Comparison of ENCODE assay signal across 21 cellular contexts in the genomic region with DNA sequence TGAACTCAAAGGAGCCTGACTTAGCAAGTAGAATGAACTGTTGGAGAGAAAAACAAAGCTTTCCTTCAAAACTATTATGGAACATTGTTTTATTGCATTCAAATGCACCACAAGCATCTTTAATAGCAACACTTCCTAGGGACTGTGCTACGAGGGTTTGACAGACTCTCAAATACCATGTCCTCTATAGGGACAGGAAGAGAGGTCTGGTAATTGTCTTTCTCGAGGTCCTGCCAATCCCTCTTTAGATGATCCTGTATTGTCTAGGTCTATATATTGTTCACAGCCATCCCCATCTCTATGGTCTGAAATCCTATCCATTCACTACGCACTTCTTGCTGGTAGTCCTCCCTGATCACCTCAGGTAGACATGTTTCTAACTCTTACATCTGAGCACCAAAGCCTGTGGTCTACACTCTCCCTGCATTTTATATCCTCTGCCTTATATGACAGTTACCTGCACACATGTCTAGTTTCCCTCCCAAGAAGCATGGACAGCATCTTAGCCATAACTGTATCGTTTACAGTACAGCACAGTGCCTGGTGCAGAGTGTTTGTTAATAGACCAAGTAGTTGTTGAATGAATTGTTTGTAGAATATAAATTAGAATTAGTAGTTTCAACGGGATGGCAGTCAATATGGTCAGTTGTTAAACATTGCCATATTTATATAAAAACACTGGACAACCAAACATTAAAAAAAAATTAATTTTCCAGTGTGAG. TPM values are rescaled to one million over a fixed set of nuclear protein-coding genes. Genes with fewer than 3 reads are reported as not detected.
A peak's percentile ranks its signal among the peaks of the same experiment; 100 is the strongest.
DNase-seq lines count a peak whose midpoint lies in the region; ATAC-seq, FAIRE-seq and TF ChIP-seq lines count a peak whose summit lies in the region.
"Had no signal": no experiment of that assay in that cellular context is flagged by ENCODE, and none has a peak within 500 bp of the region (broad histone marks: within the 10 kb centered on the region; RNA-seq: fewer than 3 reads in every experiment).

No MANE protein-coding gene starts in this region.

- H3K36me3 Mint-ChIP-seq in osteocyte (ENCODE audit: unreplicated experiment) (no peaks in the 10 kb centered on the region), Calu3 (ENCODE audit: insufficient read depth, unreplicated experiment) (peaks cover 5% of the 10 kb centered on the region)
- H3K36me3 Mint-ChIP-seq in CD8-positive, alpha-beta memory T cell, result no peaks in the 10 kb centered on the region
- H3K36me3 Mint-ChIP-seq: activated naive CD4-positive, alpha-beta T cell treated with anti-CD3 and anti-CD28 coated beads, Interleukin-2, amount 50 U/mL, for 72 hours had no signal

- H2AFZ ChIP-seq in fibroblast of lung (ENCODE audit: low read length), result no peak overlapping the region
- H2AFZ ChIP-seq: PC-9 had no signal

- H3K4me3 ChIP-seq in A549 (no peak overlapping the region), RWPE2 (ENCODE audit: severe bottlenecking) (no peak overlapping the region), fibroblast of lung (replicated peaks in 1 of 4; ENCODE audit: control extremely low read depth in 1 of 4, insufficient read depth in 1 of 4, low read depth in 3 of 4, low read length in 4 of 4) (no peak overlapping the region)
- H3K4me3 ChIP-seq in CD8-positive, alpha-beta memory T cell (ENCODE audit: low read length), result no peak overlapping the region
- H3K4me3 ChIP-seq: esophagus squamous epithelium, PC-9, prostate gland, transverse colon had no signal

- peak overlapping the region; percentile 50 for H3K4me2 ChIP-seq in A549
- peak overlapping the region; percentile 55 for H3K4me2 ChIP-seq in fibroblast of lung (ENCODE audit: extremely low read depth, insufficient read depth, low read length)
- H3K4me2 ChIP-seq: PC-9 had no signal

- peaks cover 68% of the 10 kb centered on the region for H3K4me1 Mint-ChIP-seq in osteocyte (ENCODE audit: unreplicated experiment)
- no peaks in the 10 kb centered on the region for H3K4me1 Mint-ChIP-seq in CD8-positive, alpha-beta memory T cell
- H3K4me1 Mint-ChIP-seq in Calu3 (ENCODE audit: low read depth, unreplicated experiment), result peaks cover 35% of the 10 kb centered on the region
- H3K4me1 Mint-ChIP-seq: activated CD4-positive, alpha-beta T cell treated with anti-CD3 and anti-CD28 coated beads for 36 hours; neural crest cell had no signal

- TF ChIP-seq CTCF in A549 (IDR thresholded peaks at IDR 0.05), result no peak
- no peak for TF ChIP-seq CTCF in RWPE2 (IDR thresholded peaks at IDR 0.05; ENCODE audit: poor library complexity, severe bottlenecking)
- no peak for TF ChIP-seq CTCF in fibroblast of lung (conservative IDR thresholded peaks at IDR 0.05 in 1 of 2, IDR thresholded peaks at IDR 0.05 in 1 of 2; ENCODE audit: low read depth in 1 of 2, low read length in 2 of 2)
- TF ChIP-seq CTCF in osteocyte (IDR thresholded peaks at IDR 0.05), result no peak
- no peak for TF ChIP-seq CTCF in Calu3 (IDR thresholded peaks at IDR 0.05; ENCODE audit: unreplicated experiment)

- intact Hi-C loops in Calu3 (cut with micrococcal nuclease; ENCODE audit: unreplicated experiment), result no loop called here

- DNase-seq in A549 (ENCODE audit: low read depth in 1 of 2, low spot score in 1 of 2) (no peak), RWPE2 (ENCODE audit: low spot score) (no peak), fibroblast of lung (ENCODE audit: low read depth in 2 of 2) (no peak), osteocyte (ENCODE audit: extremely low spot score, unreplicated experiment) (no peak), retina (no peak), Calu3 (no peak)
- no peak for DNase-seq in CD8-positive, alpha-beta memory T cell
- DNase-seq: activated CD4-positive, alpha-beta T cell treated with anti-CD3 and anti-CD28 coated beads for 36 hours; esophagus squamous epithelium; NCI-H2081 treated with DMSO at 0.1 percent for 48 hours; NCI-H82; PC-9; stimulated activated CD4-positive, alpha-beta T cell treated with anti-CD3 and anti-CD28 coated beads, Interleukin-4, amount 100 ng/mL, for 24 hours; stimulated activated naive CD8-positive, alpha-beta T cell treated with anti-CD3 and anti-CD28 coated beads, Interleukin-15, Interleukin-2, amounts not matched to agents 100 U/mL and 50 U/mL, for 24 hours had no signal

- H3K9me3 ChIP-seq in A549, result no peaks in the 10 kb centered on the region
- no peaks in the 10 kb centered on the region for H3K9me3 ChIP-seq in RWPE2 (ENCODE audit: severe bottlenecking)
- H3K9me3 ChIP-seq in fibroblast of lung (ENCODE audit: control insufficient read depth, insufficient read depth, low read depth, low read length), result no peaks in the 10 kb centered on the region
- no peaks in the 10 kb centered on the region for H3K9me3 ChIP-seq in CD8-positive, alpha-beta memory T cell (ENCODE audit: low read length)
- H3K9me3 ChIP-seq: esophagus squamous epithelium, prostate gland, transverse colon had no signal

- H3K27ac ChIP-seq in A549 (peak overlapping the region in 1 of 2 experiments; percentile 65; a peak in 2 of 6 replicates), RWPE2 (ENCODE audit: poor library complexity, severe bottlenecking) (peak overlapping the region; percentile 75), fibroblast of lung (ENCODE audit: insufficient read depth, low read length) (peak overlapping the region; percentile 65)
- no peak overlapping the region for H3K27ac ChIP-seq in CD8-positive, alpha-beta memory T cell (ENCODE audit: low read depth, low read length)
- H3K27ac ChIP-seq: PC-9, prostate gland had no signal

- BruUV-seq in Calu3 (replicated peaks; lab: Mats Ljungman, UMichigan), result no TSS peak

- no peak overlapping the region for H3K9ac ChIP-seq in fibroblast of lung (ENCODE audit: insufficient read depth, low read length)

- peaks cover 46% of the 10 kb centered on the region for H3K4me1 ChIP-seq in A549
- H3K4me1 ChIP-seq in RWPE2 (ENCODE audit: insufficient read depth, poor library complexity, severe bottlenecking), result peaks cover 24% of the 10 kb centered on the region
- H3K4me1 ChIP-seq in fibroblast of lung (ENCODE audit: control insufficient read depth, extremely low read depth, insufficient read depth, low read length), result peaks cover 22% of the 10 kb centered on the region
- no peaks in the 10 kb centered on the region for H3K4me1 ChIP-seq in CD8-positive, alpha-beta memory T cell (ENCODE audit: insufficient read depth, low read length)
- H3K4me1 ChIP-seq: prostate gland had no signal

- no peaks in the 10 kb centered on the region for H3K9me3 Mint-ChIP-seq in osteocyte (ENCODE audit: unreplicated experiment)
- no peaks in the 10 kb centered on the region for H3K9me3 Mint-ChIP-seq in CD8-positive, alpha-beta memory T cell
- H3K9me3 Mint-ChIP-seq in Calu3 (ENCODE audit: low read depth, unreplicated experiment), result peaks cover 2% of the 10 kb centered on the region
- H3K9me3 Mint-ChIP-seq: activated naive CD4-positive, alpha-beta T cell treated with anti-CD3 and anti-CD28 coated beads, Interleukin-2, amount 50 U/mL, for 72 hours; neural crest cell; T-helper 1 cell treated with Interleukin-12 subunit alpha and Interleukin-12 subunit beta and Interleukin-4 antibody, amounts not matched to agents 30 μg/mL and 1 μg/mL, for 36 hours had no signal

- no peak for TF ChIP-seq POLR2A in A549 (IDR thresholded peaks at IDR 0.05; ENCODE audit: low read length)

- no peaks in the 10 kb centered on the region for H3K27me3 ChIP-seq in RWPE2 (ENCODE audit: insufficient read depth, poor library complexity, severe bottlenecking)
- no peaks in the 10 kb centered on the region for H3K27me3 ChIP-seq in fibroblast of lung (ENCODE audit: control insufficient read depth, insufficient read depth, low read length)
- H3K27me3 ChIP-seq in CD8-positive, alpha-beta memory T cell (ENCODE audit: insufficient read depth, low read length, poor library complexity, severe bottlenecking), result no peaks in the 10 kb centered on the region
- H3K27me3 ChIP-seq: esophagus squamous epithelium, transverse colon had no signal

- no peak for TF ChIP-seq RAD21 in A549 (conservative IDR thresholded peaks at IDR 0.05 in 1 of 2, IDR thresholded peaks at IDR 0.05 in 1 of 2)

- no peak for FAIRE-seq in A549 (lab: Jason Lieb, UNC)
- FAIRE-seq: A204.1 had no signal

- ATAC-seq in A549, result peak; percentile 52 to 56; a peak in 3 of 6 replicates
- peak; percentile 34 for ATAC-seq in RWPE2 (ENCODE audit: low read depth)
- no peak for ATAC-seq in GM18502 (IDR thresholded peaks at IDR 0.05; ENCODE audit: poor library complexity, unreplicated experiment)
- ATAC-seq: activated CD4-positive, alpha-beta T cell treated with anti-CD3 and anti-CD28 coated beads for 36 hours; activated naive CD4-positive, alpha-beta T cell treated with anti-CD3 and anti-CD28 coated beads, Interleukin-2, amount 50 U/mL, for 72 hours; stimulated activated naive CD8-positive, alpha-beta T cell treated with anti-CD3 and anti-CD28 coated beads, Interleukin-15, Interleukin-2, amounts not matched to agents 100 U/mL and 50 U/mL, for 24 hours had no signal

- no peak overlapping the region for H3K4me3 Mint-ChIP-seq in osteocyte (ENCODE audit: unreplicated experiment)
- H3K4me3 Mint-ChIP-seq in CD8-positive, alpha-beta memory T cell, result no peak overlapping the region
- no peak overlapping the region for H3K4me3 Mint-ChIP-seq in Calu3 (ENCODE audit: low read depth, unreplicated experiment)
- H3K4me3 Mint-ChIP-seq: activated CD4-positive, alpha-beta T cell treated with anti-CD3 and anti-CD28 coated beads for 36 hours; neural crest cell; T-helper 1 cell treated with Interleukin-12 subunit alpha and Interleukin-12 subunit beta and Interleukin-4 antibody, amounts not matched to agents 30 μg/mL and 1 μg/mL, for 36 hours had no signal

- no peaks in the 10 kb centered on the region for H3K79me2 ChIP-seq in fibroblast of lung (ENCODE audit: control insufficient read depth, insufficient read depth, low read length)

- WGBS in A549 (ENCODE audit: missing lambda C conversion rate), result 57% methylated on average over 5 of the region's 5 CpGs

- no peak for TF ChIP-seq EP300 in A549 (IDR thresholded peaks at IDR 0.05)

- POLR2A ChIA-PET in A549 (lab: Yijun Ruan, JAX), result no interaction called here
- POLR2A ChIA-PET in CD8-positive, alpha-beta memory T cell (lab: Charles Lee), result no interaction called here

- H3K27ac Mint-ChIP-seq in osteocyte (ENCODE audit: unreplicated experiment) (peak overlapping the region; percentile 87), Calu3 (ENCODE audit: unreplicated experiment) (no peak overlapping the region)
- no peak overlapping the region for H3K27ac Mint-ChIP-seq in CD8-positive, alpha-beta memory T cell
- H3K27ac Mint-ChIP-seq: activated CD4-positive, alpha-beta T cell treated with anti-CD3 and anti-CD28 coated beads for 36 hours; activated naive CD4-positive, alpha-beta T cell treated with anti-CD3 and anti-CD28 coated beads, Interleukin-2, amount 50 U/mL, for 72 hours; T-helper 1 cell treated with Interleukin-12 subunit alpha and Interleukin-12 subunit beta and Interleukin-4 antibody, amounts not matched to agents 30 μg/mL and 1 μg/mL, for 36 hours had no signal

- H3K27me3 Mint-ChIP-seq in osteocyte (ENCODE audit: unreplicated experiment) (no peaks in the 10 kb centered on the region), Calu3 (ENCODE audit: unreplicated experiment) (no peaks in the 10 kb centered on the region)
- H3K27me3 Mint-ChIP-seq in CD8-positive, alpha-beta memory T cell, result peaks cover 5 to 9% of the 10 kb centered on the region in 2 donors
- H3K27me3 Mint-ChIP-seq: activated CD4-positive, alpha-beta T cell treated with anti-CD3 and anti-CD28 coated beads for 36 hours had no signal

- CTCF ChIA-PET in A549 (lab: Yijun Ruan, JAX) (interaction anchor here (1.3 to 1.5 kb wide), 2 partner anchors 13 to 16 kb away, joined by 3 read pairs; no protein-coding TSS in a partner anchor), Calu3 (lab: Charles Lee) (no interaction called here)
- CTCF ChIA-PET in CD8-positive, alpha-beta memory T cell (lab: Charles Lee), result no interaction called here

- H4K20me1 ChIP-seq in fibroblast of lung (ENCODE audit: control insufficient read depth, extremely low read depth, insufficient read depth, low read length), result no peaks in the 10 kb centered on the region

- H3K36me3 ChIP-seq in RWPE2 (ENCODE audit: low read depth), result no peaks in the 10 kb centered on the region
- H3K36me3 ChIP-seq in fibroblast of lung (ENCODE audit: control insufficient read depth, insufficient read depth, low read length), result no peaks in the 10 kb centered on the region
- H3K36me3 ChIP-seq in CD8-positive, alpha-beta memory T cell (ENCODE audit: insufficient read depth, low read length), result no peaks in the 10 kb centered on the region
- H3K36me3 ChIP-seq: esophagus squamous epithelium, prostate gland, transverse colon had no signal

RNA-seq across cellular contexts. Expression of gene LRRC17, which starts 21.7 kb away (rescaled TPM):
- 0.15 and 0.36 TPM in 2 replicates for polyA plus RNA-seq in A549 (2011; rRNA removed)
- polyA plus RNA-seq in A549 (2012; cell fraction: cytosol; rRNA removed), result 0.05 and 0.13 TPM in 2 replicates
- 0.10 and 0.15 TPM in 2 replicates for polyA plus RNA-seq in A549 (2012; cell fraction: nucleus; rRNA removed)
- 0.05 to 0.17 TPM in 2 of 3 replicates, not detected in the other for polyA plus RNA-seq in A549 (2017; fragmentation: RNase III; extraction: RNeasy Plus Mini Kit Qiagen cat#74134 plus additional on column Dnase treatment)
- polyA minus RNA-seq in A549 (2011; rRNA and poly(A)+ RNA removed), result 0.37 TPM in 1 of 2 replicates, not detected in the other
- 12.6 and 30.8 TPM in 2 replicates for total RNA-seq in fibroblast of lung
- polyA plus RNA-seq in fibroblast of lung, result 31.5 and 103 TPM in 2 replicates
- polyA plus RNA-seq in fibroblast of lung (2012), result 15.7 and 55.0 TPM in 2 replicates
- 0.63 and 13.7 TPM in 2 replicates for polyA minus RNA-seq in fibroblast of lung (ENCODE audit: low replicate concordance)
- 12.4 and 12.5 TPM in 2 replicates for total RNA-seq in osteocyte
- total RNA-seq in CD8-positive, alpha-beta memory T cell, result not detected
- polyA plus RNA-seq in CD8-positive, alpha-beta memory T cell, result not detected
- 0.32 and 0.42 TPM in 2 replicates for total RNA-seq in Calu3 (2022)
- total RNA-seq: activated naive CD4-positive, alpha-beta T cell treated with anti-CD3 and anti-CD28 coated beads, Interleukin-2, amount 50 U/mL, for 72 hours; PC-9 had no signal
